ENCODE assay signal across 22 cellular contexts in genomic region chr21:39041815-39042214, GRCh38.
DNase-seq lines count a peak whose midpoint lies in the region; ATAC-seq and TF ChIP-seq lines count a peak whose summit lies in the region.
"Had no signal": no experiment of that assay in that cellular context is flagged by ENCODE, and none has a peak within 500 bp of the region (broad histone marks: within the 10 kb centered on the region; RNA-seq: fewer than 3 reads in every experiment).

No MANE protein-coding gene starts in this region.

- ATAC-seq in left ventricle myocardium superior, result no peak
- ATAC-seq in activated T-helper 17 cell treated with anti-CD3 and anti-CD28 coated beads, Interleukin-2, amount 50 U/mL, for 72 hours (replicated peaks), result no peak

- TF ChIP-seq POLR2A in uterus (IDR thresholded peaks at IDR 0.05), result no peak
- no peak for TF ChIP-seq POLR2A in prostate gland (IDR thresholded peaks at IDR 0.05)

- H3K27me3 ChIP-seq in left ventricle myocardium inferior (ENCODE audit: low read depth) (no peaks in the 10 kb centered on the region), neuronal stem cell (ENCODE audit: control insufficient read depth in 3 of 3, insufficient read depth in 3 of 3, low read depth in 1 of 3, low read length in 3 of 3) (no peaks in the 10 kb centered on the region), uterus (no peaks in the 10 kb centered on the region), prostate gland (replicated peaks; ENCODE audit: insufficient read depth) (no peaks in the 10 kb centered on the region)
- H3K27me3 ChIP-seq: MG63, SJCRH30 had no signal

- H3K4me1 Mint-ChIP-seq in activated T-helper 17 cell treated with anti-CD3 and anti-CD28 coated beads, Interleukin-2, amount 50 U/mL, for 72 hours, result no peaks in the 10 kb centered on the region

- no peak overlapping the region for H3K4me2 ChIP-seq in neuronal stem cell (ENCODE audit: insufficient read depth, low read length, poor library complexity, severe bottlenecking)

- no CpG with 5 or more reads among the region's 4 CpGs for WGBS in neuronal stem cell (ENCODE audit: extremely low coverage in 2 of 2, insufficient read length in 2 of 2, insufficient replicate concordance in 1 of 2), 2 donors
- 80% methylated on average over 4 of the region's 4 CpGs for WGBS in prostate gland

- H3K27ac ChIP-seq in left ventricle myocardium inferior (replicated peaks) (peak overlapping the region; percentile 89), neuronal stem cell (replicated peaks; ENCODE audit: low read length) (no peak overlapping the region), uterus (peak overlapping the region; percentile 29 to 72), prostate gland (no peak overlapping the region)
- H3K27ac ChIP-seq: RWPE1, SJCRH30 had no signal

- H3K27ac Mint-ChIP-seq in activated T-helper 17 cell treated with anti-CD3 and anti-CD28 coated beads, Interleukin-2, amount 50 U/mL, for 72 hours, result no peak overlapping the region

- H3K9me3 ChIP-seq in left ventricle myocardium inferior (replicated peaks) (no peaks in the 10 kb centered on the region), neuronal stem cell (replicated peaks in 1 of 2; ENCODE audit: control insufficient read depth in 2 of 2, insufficient read depth in 1 of 2, low read depth in 1 of 2, low read length in 2 of 2) (no peaks in the 10 kb centered on the region), uterus (no peaks in the 10 kb centered on the region), prostate gland (no peaks in the 10 kb centered on the region)
- H3K9me3 ChIP-seq: SJCRH30 had no signal

- H3K4ac ChIP-seq in neuronal stem cell (ENCODE audit: low read length), result no peak overlapping the region

- H3K27me3 Mint-ChIP-seq in activated T-helper 17 cell treated with anti-CD3 and anti-CD28 coated beads, Interleukin-2, amount 50 U/mL, for 72 hours, result no peaks in the 10 kb centered on the region

- H2BK5ac ChIP-seq in neuronal stem cell (ENCODE audit: low read length), result no peak overlapping the region

- no peak overlapping the region for H4K8ac ChIP-seq in neuronal stem cell (ENCODE audit: low read depth, low read length)

- H2AK5ac ChIP-seq in neuronal stem cell (ENCODE audit: low read depth, low read length), result peak overlapping the region; percentile 47

- H3K18ac ChIP-seq in neuronal stem cell (ENCODE audit: low read length), result peak overlapping the region; percentile 71

- no peak overlapping the region for H3K23ac ChIP-seq in neuronal stem cell (ENCODE audit: low read depth, low read length, poor library complexity)

- H3K9ac ChIP-seq in neuronal stem cell (ENCODE audit: low read depth, low read length, poor library complexity), result peak overlapping the region; percentile 21

- no peak overlapping the region for H2BK120ac ChIP-seq in neuronal stem cell (ENCODE audit: low read depth, low read length)

- no peak for TF ChIP-seq CTCF in left ventricle myocardium inferior (IDR thresholded peaks at IDR 0.05; ENCODE audit: borderline replicate concordance)
- no peak for TF ChIP-seq CTCF in uterus (IDR thresholded peaks at IDR 0.05)
- TF ChIP-seq CTCF in prostate gland (IDR thresholded peaks at IDR 0.05), result no peak

- no peaks in the 10 kb centered on the region for H3K36me3 Mint-ChIP-seq in activated T-helper 17 cell treated with anti-CD3 and anti-CD28 coated beads, Interleukin-2, amount 50 U/mL, for 72 hours (ENCODE audit: low read depth)
- H3K36me3 Mint-ChIP-seq: CD4-positive, CD25-positive, alpha-beta regulatory T cell had no signal

- no peak overlapping the region for H4K91ac ChIP-seq in neuronal stem cell (ENCODE audit: low read depth, low read length, poor library complexity)

- H2BK12ac ChIP-seq in neuronal stem cell (ENCODE audit: low read length), result no peak overlapping the region

- intact Hi-C loops in left ventricle myocardium inferior (cut with micrococcal nuclease) (no loop called here), left ventricle myocardium superior (cut with micrococcal nuclease) (no loop called here), uterus (cut with DNase I; ENCODE audit: low total_unique reads) (no loop called here), prostate gland (cut with DNase I) (no loop called here)

- no peaks in the 10 kb centered on the region for H3K79me1 ChIP-seq in neuronal stem cell (ENCODE audit: low read depth, low read length)

- H3K4me3 Mint-ChIP-seq in activated T-helper 17 cell treated with anti-CD3 and anti-CD28 coated beads, Interleukin-2, amount 50 U/mL, for 72 hours, result no peak overlapping the region
- H3K4me3 Mint-ChIP-seq: CD4-positive, CD25-positive, alpha-beta regulatory T cell had no signal

- peaks cover 33% of the 10 kb centered on the region for H3K4me1 ChIP-seq in left ventricle myocardium inferior
- no peaks in the 10 kb centered on the region for H3K4me1 ChIP-seq in neuronal stem cell (ENCODE audit: control insufficient read depth in 2 of 2, insufficient read depth in 1 of 2, low read depth in 1 of 2, low read length in 2 of 2)
- H3K4me1 ChIP-seq in uterus, result no peaks in the 10 kb centered on the region
- H3K4me1 ChIP-seq in prostate gland (replicated peaks), result no peaks in the 10 kb centered on the region
- H3K4me1 ChIP-seq: SJCRH30 had no signal

- DNase-seq in left ventricle myocardium inferior (no peak), left ventricle myocardium superior (no peak), islet precursor cell (peak; percentile 24), neuronal stem cell (ENCODE audit: low spot score) (no peak), uterus (no peak), SKM-1 (lab: John Stamatoyannopoulos, UW; ENCODE audit: unreplicated experiment) (no peak), prostate gland (ENCODE audit: low spot score) (no peak)
- DNase-seq: CD4-positive, CD25-positive, alpha-beta regulatory T cell; DMS79 treated with DMSO at 0.1 percent for 48 hours; H7; Kasumi-1; MG63; NCI-H1048; NCI-H1417 treated with DMSO at 0.1 percent for 48 hours; NCI-H187 treated with DMSO at 0.1 percent for 48 hours; NCI-H2107; NCI-H446 treated with DMSO at 0.1 percent for 48 hours; NCI-H774; NK-92 treated with Interleukin-12 subunit alpha and Interleukin-12 subunit beta, amount 100 ng/mL, for 24 hours; SJCRH30 had no signal

- no peak overlapping the region for H2BK15ac ChIP-seq in neuronal stem cell (ENCODE audit: low read length)

- no peak overlapping the region for H2AFZ ChIP-seq in neuronal stem cell (ENCODE audit: low read length)

- no peak overlapping the region for H3K14ac ChIP-seq in neuronal stem cell (ENCODE audit: low read length)

- H3K9me3 Mint-ChIP-seq in activated T-helper 17 cell treated with anti-CD3 and anti-CD28 coated beads, Interleukin-2, amount 50 U/mL, for 72 hours, result no peaks in the 10 kb centered on the region
- H3K9me3 Mint-ChIP-seq: CD4-positive, CD25-positive, alpha-beta regulatory T cell had no signal

- H3K4me3 ChIP-seq in left ventricle myocardium inferior (no peak overlapping the region), neuronal stem cell (ENCODE audit: low read length in 2 of 2) (no peak overlapping the region), uterus (no peak overlapping the region), prostate gland (no peak overlapping the region)
- H3K4me3 ChIP-seq: MG63, SJCRH30 had no signal

- no peaks in the 10 kb centered on the region for H3K36me3 ChIP-seq in left ventricle myocardium inferior
- H3K36me3 ChIP-seq in neuronal stem cell (replicated peaks in 1 of 2; ENCODE audit: control insufficient read depth in 2 of 2, insufficient read depth in 2 of 2, low read length in 2 of 2), result no peaks in the 10 kb centered on the region
- no peaks in the 10 kb centered on the region for H3K36me3 ChIP-seq in uterus
- no peaks in the 10 kb centered on the region for H3K36me3 ChIP-seq in prostate gland
- H3K36me3 ChIP-seq: MG63, SJCRH30 had no signal

Comparison
In these comparisons a context has a peak if more than half of its experiments do, and no peak if none do; other contexts are left out.
1. H3K27ac ChIP-seq: peak in left ventricle myocardium inferior (single experiment) and uterus (2 of 2); none in neuronal stem cell (single experiment) and prostate gland (0 of 2).